ENCODE assay signal across 13 cellular contexts in the genomic region with DNA sequence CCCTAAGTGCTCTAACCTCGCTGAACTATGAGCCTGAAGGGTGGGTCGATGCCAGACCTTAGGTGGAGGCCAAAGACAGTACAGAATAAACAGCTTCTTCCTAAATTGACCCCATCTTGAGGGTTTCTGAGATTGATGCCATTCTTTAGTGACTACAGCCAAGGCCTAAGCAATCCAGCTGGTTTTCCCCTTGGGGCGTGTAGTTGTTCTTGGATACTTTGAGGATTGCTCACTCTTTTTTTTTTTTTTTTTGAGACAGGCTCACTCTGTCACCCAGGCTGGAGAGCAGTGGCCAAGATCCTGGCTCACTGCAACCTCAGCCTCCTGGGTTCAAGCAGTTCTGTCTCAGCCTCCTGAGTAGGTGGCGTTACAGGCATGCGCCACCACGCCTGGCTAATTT. TPM values are rescaled to one million over a fixed set of nuclear protein-coding genes. Genes with fewer than 3 reads are reported as not detected.
DNase-seq lines count a peak whose midpoint lies in the region; ATAC-seq and TF ChIP-seq lines count a peak whose summit lies in the region.
"Had no signal": no experiment of that assay in that cellular context is flagged by ENCODE, and none has a peak within 500 bp of the region (broad histone marks: within the 10 kb centered on the region; RNA-seq: fewer than 3 reads in every experiment).

No MANE protein-coding gene starts in this region.

- H3K79me2 ChIP-seq in smooth muscle cell (ENCODE audit: low read depth): peaks cover 21% of the 10 kb centered on the region

- H3K4me2 ChIP-seq in smooth muscle cell: peak overlapping the region; percentile 87
- H3K4me2 ChIP-seq: KMS-11 had no signal

- peak overlapping the region; percentile 9 for H3K4me3 Mint-ChIP-seq in activated CD8-positive, alpha-beta memory T cell treated with anti-CD3 and anti-CD28 coated beads, Interleukin-2, amount 10 ng/mL, durations not matched to agents 7 days and 5 days
- H3K4me3 Mint-ChIP-seq in WTC11: 0 out of 2 replicates have a peak overlapping the region, but pooled peaks have one; percentile 37

- no peak for DNase-seq in activated CD8-positive, alpha-beta memory T cell treated with anti-CD3 and anti-CD28 coated beads, Interleukin-2, amount 10 ng/mL, durations not matched to agents 7 days and 5 days
- DNase-seq in activated CD8-positive, alpha-beta memory T cell treated with anti-CD3 and anti-CD28 coated beads, Interleukin-2, amount 50 U/mL, for 48 hours: no peak
- no peak for DNase-seq in WTC11 (ENCODE audit: low spot score)
- no peak for DNase-seq in esophagus squamous epithelium (lab: John Stamatoyannopoulos, UW)
- no peak for DNase-seq in smooth muscle cell (lab: John Stamatoyannopoulos, UW; ENCODE audit: unreplicated experiment)
- no peak for DNase-seq in heart left ventricle
- DNase-seq in NCI-H1694 treated with DMSO at 0.1 percent for 48 hours (lab: John Stamatoyannopoulos, UW): no peak
- DNase-seq: AML-193, cortex of kidney, left ventricle myocardium superior had no signal

- CTCF ChIA-PET in activated CD8-positive, alpha-beta memory T cell treated with anti-CD3 and anti-CD28 coated beads, Interleukin-2, amount 10 ng/mL, durations not matched to agents 7 days and 5 days (lab: Charles Lee): interaction anchor here (0.7 kb wide), 1 partner anchor 17 kb away, joined by 4 read pairs; no protein-coding TSS in a partner anchor
- CTCF ChIA-PET in WTC11 (lab: Charles Lee): interaction anchor here (1.7 kb wide), 1 partner anchor 135 kb away, joined by 6 read pairs; no protein-coding TSS in a partner anchor

- H2AFZ ChIP-seq in smooth muscle cell (ENCODE audit: low read depth): no peak overlapping the region

- 52% methylated on average over 6 of the region's 6 CpGs for WGBS in esophagus squamous epithelium, 2 donors
- 85% methylated on average over 6 of the region's 6 CpGs for WGBS in smooth muscle cell (ENCODE audit: low lambda C conversion rate)
- WGBS in heart left ventricle, 4 donors: 86 to 92% (median 91%) methylated on average over 6 of the region's 6 CpGs

- H3K4me3 ChIP-seq in esophagus squamous epithelium (no peak overlapping the region), smooth muscle cell (no peak overlapping the region), heart left ventricle (no peak overlapping the region)
- H3K4me3 ChIP-seq: tibial nerve had no signal

- H3F3A ChIP-seq in smooth muscle cell (ENCODE audit: low read depth): peaks cover 12% of the 10 kb centered on the region

- H3K4me1 ChIP-seq in esophagus squamous epithelium (peaks cover 16 to 41% (median 31%) of the 10 kb centered on the region in 3 donors), smooth muscle cell (ENCODE audit: low read depth) (peaks cover 7% of the 10 kb centered on the region), heart left ventricle (peaks cover 3 to 41% (median 24%) of the 10 kb centered on the region in 12 donors)

- no peak overlapping the region for H3K27ac Mint-ChIP-seq in activated CD8-positive, alpha-beta memory T cell treated with anti-CD3 and anti-CD28 coated beads, Interleukin-2, amount 10 ng/mL, durations not matched to agents 7 days and 5 days
- H3K27ac Mint-ChIP-seq in WTC11: no peak overlapping the region

- TF ChIP-seq POLR2A in esophagus squamous epithelium (IDR thresholded peaks at IDR 0.05) (no peak), heart left ventricle (IDR thresholded peaks at IDR 0.05) (no peak)

- H3K9me3 Mint-ChIP-seq in activated CD8-positive, alpha-beta memory T cell treated with anti-CD3 and anti-CD28 coated beads, Interleukin-2, amount 10 ng/mL, durations not matched to agents 7 days and 5 days (ENCODE audit: low read depth): no peaks in the 10 kb centered on the region
- no peaks in the 10 kb centered on the region for H3K9me3 Mint-ChIP-seq in WTC11

- peak overlapping the region; percentile 22 for H3K9ac ChIP-seq in smooth muscle cell (ENCODE audit: low read depth)
- H3K9ac ChIP-seq: KMS-11 had no signal

- POLR2A ChIA-PET in WTC11 (lab: Charles Lee): interaction anchor here (0.6 to 0.7 kb wide), 2 partner anchors 25 to 47 kb away, joined by 4 to 6 read pairs; no protein-coding TSS in a partner anchor

- TF ChIP-seq CTCF in WTC11 (IDR thresholded peaks at IDR 0.05) (no peak), esophagus squamous epithelium (IDR thresholded peaks at IDR 0.05) (no peak), smooth muscle cell (IDR thresholded peaks at IDR 0.05; ENCODE audit: borderline replicate concordance, insufficient read depth, poor library complexity, severe bottlenecking) (no peak), heart left ventricle (IDR thresholded peaks at IDR 0.05) (no peak)

- no peak for ATAC-seq in activated CD8-positive, alpha-beta memory T cell treated with anti-CD3 and anti-CD28 coated beads, Interleukin-2, amount 10 ng/mL, durations not matched to agents 7 days and 5 days
- no peak for ATAC-seq in WTC11
- ATAC-seq in heart left ventricle: no peak
- ATAC-seq in GM19397 (IDR thresholded peaks at IDR 0.05; ENCODE audit: unreplicated experiment): no peak
- ATAC-seq: left ventricle myocardium superior had no signal

- intact Hi-C loops in esophagus squamous epithelium (cut with DNase I): no loop called here
- intact Hi-C loops in heart left ventricle (cut with DNase I): loop anchor here in 5 of 10 donors (5.0 to 10.0 kb wide), 4 partner anchors 136 to 376 kb away; a partner anchor contains a TSS

- peaks cover 2% of the 10 kb centered on the region for H3K27me3 Mint-ChIP-seq in activated CD8-positive, alpha-beta memory T cell treated with anti-CD3 and anti-CD28 coated beads, Interleukin-2, amount 10 ng/mL, durations not matched to agents 7 days and 5 days
- H3K27me3 Mint-ChIP-seq in WTC11 (ENCODE audit: low read depth): peaks cover 30% of the 10 kb centered on the region

- peaks cover 0 to 35% (median 6%) of the 10 kb centered on the region in 3 donors for H3K36me3 ChIP-seq in esophagus squamous epithelium
- H3K36me3 ChIP-seq in smooth muscle cell (ENCODE audit: low read depth): no peaks in the 10 kb centered on the region
- peaks cover 0 to 34% (median 18%) of the 10 kb centered on the region in 9 donors for H3K36me3 ChIP-seq in heart left ventricle

- H3K4me1 Mint-ChIP-seq in activated CD8-positive, alpha-beta memory T cell treated with anti-CD3 and anti-CD28 coated beads, Interleukin-2, amount 10 ng/mL, durations not matched to agents 7 days and 5 days: peaks cover 21% of the 10 kb centered on the region
- peaks cover 4% of the 10 kb centered on the region for H3K4me1 Mint-ChIP-seq in WTC11

- H3K9me3 ChIP-seq in esophagus squamous epithelium (no peaks in the 10 kb centered on the region), smooth muscle cell (replicated peaks; ENCODE audit: low read depth) (no peaks in the 10 kb centered on the region), heart left ventricle (no peaks in the 10 kb centered on the region)
- H3K9me3 ChIP-seq: tibial nerve had no signal

- H3K27me3 ChIP-seq in esophagus squamous epithelium: no peaks in the 10 kb centered on the region
- no peaks in the 10 kb centered on the region for H3K27me3 ChIP-seq in smooth muscle cell (ENCODE audit: low read depth)
- peaks cover 0 to 8% (median 0%) of the 10 kb centered on the region in 9 donors for H3K27me3 ChIP-seq in heart left ventricle
- H3K27me3 ChIP-seq: tibial nerve had no signal

- peak overlapping the region; percentile 62 to 94 (median 90) for H3K27ac ChIP-seq in esophagus squamous epithelium
- peak overlapping the region; percentile 86 for H3K27ac ChIP-seq in smooth muscle cell (ENCODE audit: low read depth)
- no peak overlapping the region for H3K27ac ChIP-seq in heart left ventricle
- H3K27ac ChIP-seq: KMS-11, tibial nerve had no signal

- peaks cover 11% of the 10 kb centered on the region for H3K36me3 Mint-ChIP-seq in activated CD8-positive, alpha-beta memory T cell treated with anti-CD3 and anti-CD28 coated beads, Interleukin-2, amount 10 ng/mL, durations not matched to agents 7 days and 5 days
- H3K36me3 Mint-ChIP-seq in WTC11: peaks cover 10% of the 10 kb centered on the region

- no peaks in the 10 kb centered on the region for H4K20me1 ChIP-seq in smooth muscle cell (ENCODE audit: low read depth)

TF ChIP-seq in WTC11, 78 proteins besides CTCF, POLR2A, EP300 and RAD21 (continues in another document):
- no peak for TF ChIP-seq TCF7 (CRISPR knock-in tag; IDR thresholded peaks at IDR 0.05; ENCODE audit: low read depth)

RNA-seq across cellular contexts. Expression of a gene that starts 2.0 kb away (rescaled TPM):
- total RNA-seq in activated CD8-positive, alpha-beta memory T cell treated with anti-CD3 and anti-CD28 coated beads, Interleukin-2, amount 10 ng/mL, durations not matched to agents 7 days and 5 days: 10 to 100 TPM; 31.7 to 42.2 TPM
- total RNA-seq in WTC11 (2021) (18.4 to 23.5 TPM (median 20.5 TPM) in 3 replicates), esophagus squamous epithelium (10 to 100 TPM; 42.3 to 70.5 (median 53.2) TPM), smooth muscle cell (42.6 and 46.7 TPM in 2 replicates), heart left ventricle (10 to 100 TPM; 16.0 to 30.2 (median 20.0) TPM)
- polyA plus RNA-seq in smooth muscle cell (47.6 and 59.5 TPM in 2 replicates), heart left ventricle (10 to 100 TPM; 26.6 to 52.4 TPM)

RNA-seq across cellular contexts. Expression of a gene that starts 11.1 kb away (rescaled TPM):
- total RNA-seq in activated CD8-positive, alpha-beta memory T cell treated with anti-CD3 and anti-CD28 coated beads, Interleukin-2, amount 10 ng/mL, durations not matched to agents 7 days and 5 days: 100 to 1,000 TPM in 1 of 2 experiments, 10 to 100 TPM in 1; 88.5 to 122 TPM
- total RNA-seq in WTC11 (2021) (0.37 to 0.46 TPM (median 0.39 TPM) in 3 replicates), esophagus squamous epithelium (10 to 100 TPM in 1 of 4 donors, 1 to 10 TPM in 3; 2.1 to 14.1 (median 5.9) TPM), smooth muscle cell (2.6 and 2.9 TPM in 2 replicates), heart left ventricle (10 to 100 TPM in 7 of 9 donors, 1 to 10 TPM in 2; 8.9 to 29.6 (median 16.7) TPM)
- polyA plus RNA-seq in smooth muscle cell (3.5 and 5.2 TPM in 2 replicates), heart left ventricle (10 to 100 TPM in 1 of 2 donors, 1 to 10 TPM in 1; 8.3 to 11.7 TPM)

RNA-seq across cellular contexts. Expression of a gene that starts 13.8 kb away (rescaled TPM):
- total RNA-seq in activated CD8-positive, alpha-beta memory T cell treated with anti-CD3 and anti-CD28 coated beads, Interleukin-2, amount 10 ng/mL, durations not matched to agents 7 days and 5 days: 10 to 100 TPM; 29.2 to 37.5 TPM
- 29.5 to 43.2 TPM (median 33.0 TPM) in 3 replicates for total RNA-seq in WTC11 (2021)
- total RNA-seq in esophagus squamous epithelium: 10 to 100 TPM; 14.9 to 55.7 (median 22.7) TPM
- 15.9 and 18.1 TPM in 2 replicates for total RNA-seq in smooth muscle cell
- 33.6 and 46.6 TPM in 2 replicates for polyA plus RNA-seq in smooth muscle cell
- 10 to 100 TPM; 14.0 to 38.1 (median 27.6) TPM for total RNA-seq in heart left ventricle
- polyA plus RNA-seq in heart left ventricle: 10 to 100 TPM; 18.8 to 23.4 TPM

RNA-seq across cellular contexts. Expression of a gene that starts 18.7 kb away (rescaled TPM):
- under 1 TPM; 0.09 to 0.45 TPM for total RNA-seq in activated CD8-positive, alpha-beta memory T cell treated with anti-CD3 and anti-CD28 coated beads, Interleukin-2, amount 10 ng/mL, durations not matched to agents 7 days and 5 days
- total RNA-seq in WTC11 (2021): 0.27 to 0.72 TPM (median 0.37 TPM) in 3 replicates
- 1 to 10 TPM; 1.1 to 4.0 (median 2.0) TPM for total RNA-seq in esophagus squamous epithelium
- not detected in 2 replicates for total RNA-seq in smooth muscle cell
- polyA plus RNA-seq in smooth muscle cell: not detected in 2 replicates
- total RNA-seq in heart left ventricle: 1 to 10 TPM; 1.7 to 4.2 (median 2.7) TPM
- polyA plus RNA-seq in heart left ventricle: 1 to 10 TPM; 2.2 to 4.9 TPM

Comparison
In these comparisons a context has a peak if more than half of its experiments do, and no peak if none do; other contexts are left out.
1. H3K27ac ChIP-seq: peak in esophagus squamous epithelium (4 of 4) and smooth muscle cell (single experiment); none in heart left ventricle (0 of 12).